ENCODE assay signal across 1 cellular context in genomic region chr19:3771906-3772450, GRCh38.
TF ChIP-seq lines count a peak whose summit lies in the region.

RAX2 (minus strand) TSS chr19:3772228; CDS start chr19:3771742, 486 bp downstream.

TF ChIP-seq in WTC11, 78 proteins besides CTCF, POLR2A, EP300 and RAD21 (continued from another document):
- TF ChIP-seq AFF4 (CRISPR knock-in tag; IDR thresholded peaks at IDR 0.05; ENCODE audit: borderline replicate concordance) (no peak), ATF6 (CRISPR knock-in tag; IDR thresholded peaks at IDR 0.05) (no peak), ZNF512 (CRISPR knock-in tag; IDR thresholded peaks at IDR 0.05; ENCODE audit: borderline replicate concordance) (no peak), STAT6 (CRISPR knock-in tag; conservative IDR thresholded peaks at IDR 0.05; ENCODE audit: low read depth) (no peak)
- TF ChIP-seq, protein P1, sequence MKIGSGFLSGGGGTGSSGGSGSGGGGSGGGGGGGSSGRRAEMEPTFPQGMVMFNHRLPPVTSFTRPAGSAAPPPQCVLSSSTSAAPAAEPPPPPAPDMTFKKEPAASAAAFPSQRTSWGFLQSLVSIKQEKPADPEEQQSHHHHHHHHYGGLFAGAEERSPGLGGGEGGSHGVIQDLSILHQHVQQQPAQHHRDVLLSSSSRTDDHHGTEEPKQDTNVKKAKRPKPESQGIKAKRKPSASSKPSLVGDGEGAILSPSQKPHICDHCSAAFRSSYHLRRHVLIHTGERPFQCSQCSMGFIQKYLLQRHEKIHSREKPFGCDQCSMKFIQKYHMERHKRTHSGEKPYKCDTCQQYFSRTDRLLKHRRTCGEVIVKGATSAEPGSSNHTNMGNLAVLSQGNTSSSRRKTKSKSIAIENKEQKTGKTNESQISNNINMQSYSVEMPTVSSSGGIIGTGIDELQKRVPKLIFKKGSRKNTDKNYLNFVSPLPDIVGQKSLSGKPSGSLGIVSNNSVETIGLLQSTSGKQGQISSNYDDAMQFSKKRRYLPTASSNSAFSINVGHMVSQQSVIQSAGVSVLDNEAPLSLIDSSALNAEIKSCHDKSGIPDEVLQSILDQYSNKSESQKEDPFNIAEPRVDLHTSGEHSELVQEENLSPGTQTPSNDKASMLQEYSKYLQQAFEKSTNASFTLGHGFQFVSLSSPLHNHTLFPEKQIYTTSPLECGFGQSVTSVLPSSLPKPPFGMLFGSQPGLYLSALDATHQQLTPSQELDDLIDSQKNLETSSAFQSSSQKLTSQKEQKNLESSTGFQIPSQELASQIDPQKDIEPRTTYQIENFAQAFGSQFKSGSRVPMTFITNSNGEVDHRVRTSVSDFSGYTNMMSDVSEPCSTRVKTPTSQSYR (CRISPR knock-in tag; IDR thresholded peaks at IDR 0.05): no peak
- TF ChIP-seq, protein P2, sequence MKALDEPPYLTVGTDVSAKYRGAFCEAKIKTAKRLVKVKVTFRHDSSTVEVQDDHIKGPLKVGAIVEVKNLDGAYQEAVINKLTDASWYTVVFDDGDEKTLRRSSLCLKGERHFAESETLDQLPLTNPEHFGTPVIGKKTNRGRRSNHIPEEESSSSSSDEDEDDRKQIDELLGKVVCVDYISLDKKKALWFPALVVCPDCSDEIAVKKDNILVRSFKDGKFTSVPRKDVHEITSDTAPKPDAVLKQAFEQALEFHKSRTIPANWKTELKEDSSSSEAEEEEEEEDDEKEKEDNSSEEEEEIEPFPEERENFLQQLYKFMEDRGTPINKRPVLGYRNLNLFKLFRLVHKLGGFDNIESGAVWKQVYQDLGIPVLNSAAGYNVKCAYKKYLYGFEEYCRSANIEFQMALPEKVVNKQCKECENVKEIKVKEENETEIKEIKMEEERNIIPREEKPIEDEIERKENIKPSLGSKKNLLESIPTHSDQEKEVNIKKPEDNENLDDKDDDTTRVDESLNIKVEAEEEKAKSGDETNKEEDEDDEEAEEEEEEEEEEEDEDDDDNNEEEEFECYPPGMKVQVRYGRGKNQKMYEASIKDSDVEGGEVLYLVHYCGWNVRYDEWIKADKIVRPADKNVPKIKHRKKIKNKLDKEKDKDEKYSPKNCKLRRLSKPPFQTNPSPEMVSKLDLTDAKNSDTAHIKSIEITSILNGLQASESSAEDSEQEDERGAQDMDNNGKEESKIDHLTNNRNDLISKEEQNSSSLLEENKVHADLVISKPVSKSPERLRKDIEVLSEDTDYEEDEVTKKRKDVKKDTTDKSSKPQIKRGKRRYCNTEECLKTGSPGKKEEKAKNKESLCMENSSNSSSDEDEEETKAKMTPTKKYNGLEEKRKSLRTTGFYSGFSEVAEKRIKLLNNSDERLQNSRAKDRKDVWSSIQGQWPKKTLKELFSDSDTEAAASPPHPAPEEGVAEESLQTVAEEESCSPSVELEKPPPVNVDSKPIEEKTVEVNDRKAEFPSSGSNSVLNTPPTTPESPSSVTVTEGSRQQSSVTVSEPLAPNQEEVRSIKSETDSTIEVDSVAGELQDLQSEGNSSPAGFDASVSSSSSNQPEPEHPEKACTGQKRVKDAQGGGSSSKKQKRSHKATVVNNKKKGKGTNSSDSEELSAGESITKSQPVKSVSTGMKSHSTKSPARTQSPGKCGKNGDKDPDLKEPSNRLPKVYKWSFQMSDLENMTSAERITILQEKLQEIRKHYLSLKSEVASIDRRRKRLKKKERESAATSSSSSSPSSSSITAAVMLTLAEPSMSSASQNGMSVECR (CRISPR knock-in tag; IDR thresholded peaks at IDR 0.05; ENCODE audit: borderline replicate concordance): no peak
- TF ChIP-seq, protein P3, sequence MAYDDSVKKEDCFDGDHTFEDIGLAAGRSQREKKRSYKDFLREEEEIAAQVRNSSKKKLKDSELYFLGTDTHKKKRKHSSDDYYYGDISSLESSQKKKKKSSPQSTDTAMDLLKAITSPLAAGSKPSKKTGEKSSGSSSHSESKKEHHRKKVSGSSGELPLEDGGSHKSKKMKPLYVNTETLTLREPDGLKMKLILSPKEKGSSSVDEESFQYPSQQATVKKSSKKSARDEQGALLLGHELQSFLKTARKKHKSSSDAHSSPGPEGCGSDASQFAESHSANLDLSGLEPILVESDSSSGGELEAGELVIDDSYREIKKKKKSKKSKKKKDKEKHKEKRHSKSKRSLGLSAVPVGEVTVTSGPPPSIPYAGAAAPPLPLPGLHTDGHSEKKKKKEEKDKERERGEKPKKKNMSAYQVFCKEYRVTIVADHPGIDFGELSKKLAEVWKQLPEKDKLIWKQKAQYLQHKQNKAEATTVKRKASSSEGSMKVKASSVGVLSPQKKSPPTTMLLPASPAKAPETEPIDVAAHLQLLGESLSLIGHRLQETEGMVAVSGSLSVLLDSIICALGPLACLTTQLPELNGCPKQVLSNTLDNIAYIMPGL (CRISPR knock-in tag; IDR thresholded peaks at IDR 0.05): no peak
TF ChIP-seq in WTC11: peak in this region for 0.
